In the genomic region with DNA sequence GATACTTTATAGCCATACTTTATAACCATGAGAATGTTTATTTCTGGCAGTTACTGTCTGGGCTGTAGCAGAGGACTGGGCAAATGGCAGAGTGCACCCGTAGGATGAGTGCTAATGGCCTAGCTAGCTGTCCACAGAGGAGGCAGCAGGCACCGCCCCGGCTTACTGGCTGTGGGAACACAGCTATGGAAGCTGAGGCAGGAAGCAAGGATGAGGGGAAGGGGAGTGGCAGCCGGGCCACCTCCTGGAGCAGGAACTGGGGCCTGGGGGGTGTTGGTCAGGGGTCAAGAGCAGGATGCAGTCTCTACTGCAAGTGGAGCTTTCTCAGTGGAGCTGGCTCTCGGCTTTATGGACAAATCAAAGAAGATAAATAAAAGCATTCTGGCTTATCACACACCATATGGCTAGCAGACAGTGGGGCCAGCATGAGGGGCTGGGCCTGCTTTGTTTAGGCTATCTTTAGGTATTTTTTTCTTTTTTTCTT, we compare ENCODE assay signal across 1 cellular context.
TF ChIP-seq lines count a peak whose summit lies in the region.

No MANE protein-coding gene starts in this region.

TF ChIP-seq in HepG2, 621 proteins besides CTCF, POLR2A, EP300 and RAD21 (continued from another document):
- TF ChIP-seq, protein P1, sequence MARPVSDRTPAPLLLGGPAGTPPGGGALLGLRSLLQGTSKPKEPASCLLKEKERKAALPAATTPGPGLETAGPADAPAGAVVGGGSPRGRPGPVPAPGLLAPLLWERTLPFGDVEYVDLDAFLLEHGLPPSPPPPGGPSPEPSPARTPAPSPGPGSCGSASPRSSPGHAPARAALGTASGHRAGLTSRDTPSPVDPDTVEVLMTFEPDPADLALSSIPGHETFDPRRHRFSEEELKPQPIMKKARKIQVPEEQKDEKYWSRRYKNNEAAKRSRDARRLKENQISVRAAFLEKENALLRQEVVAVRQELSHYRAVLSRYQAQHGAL (CRISPR knock-in tag; IDR thresholded peaks at IDR 0.05; ENCODE audit: not compliant biosample characterization): no peak
- TF ChIP-seq ZFP41 (CRISPR knock-in tag; IDR thresholded peaks at IDR 0.05; ENCODE audit: borderline replicate concordance): no peak
